In genomic region chr19:39030854-39031367, GRCh38 we compare ENCODE assay signal across 9 cellular contexts. TPM values are rescaled to one million over a fixed set of nuclear protein-coding genes. Genes with fewer than 3 reads are reported as not detected.
DNase-seq lines count a peak whose midpoint lies in the region; ATAC-seq, FAIRE-seq and TF ChIP-seq lines count a peak whose summit lies in the region.
"Had no signal": no experiment of that assay in that cellular context is flagged by ENCODE, and none has a peak within 500 bp of the region (broad histone marks: within the 10 kb centered on the region; RNA-seq: fewer than 3 reads in every experiment).

No MANE protein-coding gene starts in this region.

- no peaks in the 10 kb centered on the region for H3K9me3 ChIP-seq in lower lobe of right lung

- intact Hi-C loops in lower lobe of right lung (cut with DNase I), result no loop called here

- in situ Hi-C loops in astrocyte of the spinal cord (cut with HindIII; ENCODE audit: low sequenced_read_pairs), result no loop called here

- TF ChIP-seq CTCF in astrocyte of the spinal cord (IDR thresholded peaks at IDR 0.05; ENCODE audit: low read depth, low read length), result no peak
- TF ChIP-seq CTCF in lower lobe of right lung (IDR thresholded peaks at IDR 0.05), result no peak
- TF ChIP-seq CTCF in type B pancreatic cell (conservative IDR thresholded peaks at IDR 0.05), result no peak

- H3K9me3 Mint-ChIP-seq in activated naive CD4-positive, alpha-beta T cell treated with anti-CD3 and anti-CD28 coated beads, Interleukin-2, amount 10 ng/mL, durations not matched to agents 7 days and 5 days, result peaks cover 7% of the 10 kb centered on the region
- no peaks in the 10 kb centered on the region for H3K9me3 Mint-ChIP-seq in type B pancreatic cell

- H3K27ac Mint-ChIP-seq in activated naive CD4-positive, alpha-beta T cell treated with anti-CD3 and anti-CD28 coated beads, Interleukin-2, amount 10 ng/mL, durations not matched to agents 7 days and 5 days, result no peak overlapping the region
- peak overlapping the region; percentile 41 for H3K27ac Mint-ChIP-seq in type B pancreatic cell

- ATAC-seq in lower lobe of right lung (peak in 1 of 2 donors; percentile 11), left lobe of liver (no peak), HG02763 (IDR thresholded peaks at IDR 0.05; ENCODE audit: unreplicated experiment) (no peak)

- no peaks in the 10 kb centered on the region for H3K36me3 Mint-ChIP-seq in activated naive CD4-positive, alpha-beta T cell treated with anti-CD3 and anti-CD28 coated beads, Interleukin-2, amount 10 ng/mL, durations not matched to agents 7 days and 5 days
- H3K36me3 Mint-ChIP-seq in type B pancreatic cell, result peaks cover 5% of the 10 kb centered on the region

- DNase-seq in activated naive CD4-positive, alpha-beta T cell treated with anti-CD3 and anti-CD28 coated beads, Interleukin-2, amount 10 ng/mL, durations not matched to agents 7 days and 5 days, result no peak
- no peak for DNase-seq in activated naive CD4-positive, alpha-beta T cell treated with Interleukin-2 at 50 U/mL for 16 hours
- no peak for DNase-seq in astrocyte of the spinal cord (ENCODE audit: low read depth, low spot score)
- DNase-seq in lower lobe of right lung, result no peak
- DNase-seq in type B pancreatic cell (ENCODE audit: extremely low spot score, unreplicated experiment), result no peak
- DNase-seq in left lobe of liver (ENCODE audit: low spot score), result no peak
- DNase-seq in GM19239 (ENCODE audit: insufficient read length, low spot score), result no peak

- H3K4me3 ChIP-seq in astrocyte of the spinal cord (ENCODE audit: low read depth, low read length) (peak overlapping the region; percentile 51), lower lobe of right lung (peak overlapping the region; percentile 72)

- FAIRE-seq in GM19239 (lab: Jason Lieb, UNC), result no peak

- peaks cover 13% of the 10 kb centered on the region for H3K27me3 ChIP-seq in lower lobe of right lung (ENCODE audit: low read depth)

- H3K27me3 Mint-ChIP-seq in activated naive CD4-positive, alpha-beta T cell treated with anti-CD3 and anti-CD28 coated beads, Interleukin-2, amount 10 ng/mL, durations not matched to agents 7 days and 5 days, result peaks cover 79% of the 10 kb centered on the region
- peaks cover 7% of the 10 kb centered on the region for H3K27me3 Mint-ChIP-seq in type B pancreatic cell

- peaks cover 17% of the 10 kb centered on the region for H3K4me1 ChIP-seq in lower lobe of right lung

- peak overlapping the region; percentile 52 for H3K4me3 Mint-ChIP-seq in activated naive CD4-positive, alpha-beta T cell treated with anti-CD3 and anti-CD28 coated beads, Interleukin-2, amount 10 ng/mL, durations not matched to agents 7 days and 5 days
- H3K4me3 Mint-ChIP-seq in type B pancreatic cell, result peak overlapping the region; percentile 84

- H3K27ac ChIP-seq in lower lobe of right lung, result peak overlapping the region; percentile 64

- CTCF ChIA-PET in activated naive CD4-positive, alpha-beta T cell treated with anti-CD3 and anti-CD28 coated beads, Interleukin-2, amount 10 ng/mL, durations not matched to agents 7 days and 5 days (lab: Charles Lee), result no interaction called here

- H3K36me3 ChIP-seq in lower lobe of right lung, result no peaks in the 10 kb centered on the region

- no peaks in the 10 kb centered on the region for H3K4me1 Mint-ChIP-seq in activated naive CD4-positive, alpha-beta T cell treated with anti-CD3 and anti-CD28 coated beads, Interleukin-2, amount 10 ng/mL, durations not matched to agents 7 days and 5 days
- H3K4me1 Mint-ChIP-seq in type B pancreatic cell (ENCODE audit: unreplicated experiment), result no peaks in the 10 kb centered on the region

RNA-seq across cellular contexts. Expression of gene FBXO27, which starts 1.4 kb away (rescaled TPM):
- total RNA-seq in lower lobe of right lung (6.4 TPM), type B pancreatic cell (ENCODE audit: low replicate concordance) (8.2 and 10.1 TPM in 2 replicates), left lobe of liver (15.9 TPM)

RNA-seq across cellular contexts. Expression of gene ACP7, which starts 53.3 kb away (rescaled TPM):
- total RNA-seq in lower lobe of right lung, result not detected
- total RNA-seq in type B pancreatic cell (ENCODE audit: low replicate concordance), result 0.29 and 0.31 TPM in 2 replicates
- not detected for total RNA-seq in left lobe of liver
- total RNA-seq: subcutaneous adipose tissue had no signal

RNA-seq across cellular contexts. Expression of gene FBXO17, which starts 55.4 kb away (rescaled TPM):
- total RNA-seq in lower lobe of right lung, result 10.5 TPM
- 10.6 and 26.0 TPM in 2 replicates for total RNA-seq in type B pancreatic cell (ENCODE audit: low replicate concordance)
- 64.3 TPM for total RNA-seq in left lobe of liver
